Comparison of ENCODE assay signal across 23 cellular contexts in the genomic region with DNA sequence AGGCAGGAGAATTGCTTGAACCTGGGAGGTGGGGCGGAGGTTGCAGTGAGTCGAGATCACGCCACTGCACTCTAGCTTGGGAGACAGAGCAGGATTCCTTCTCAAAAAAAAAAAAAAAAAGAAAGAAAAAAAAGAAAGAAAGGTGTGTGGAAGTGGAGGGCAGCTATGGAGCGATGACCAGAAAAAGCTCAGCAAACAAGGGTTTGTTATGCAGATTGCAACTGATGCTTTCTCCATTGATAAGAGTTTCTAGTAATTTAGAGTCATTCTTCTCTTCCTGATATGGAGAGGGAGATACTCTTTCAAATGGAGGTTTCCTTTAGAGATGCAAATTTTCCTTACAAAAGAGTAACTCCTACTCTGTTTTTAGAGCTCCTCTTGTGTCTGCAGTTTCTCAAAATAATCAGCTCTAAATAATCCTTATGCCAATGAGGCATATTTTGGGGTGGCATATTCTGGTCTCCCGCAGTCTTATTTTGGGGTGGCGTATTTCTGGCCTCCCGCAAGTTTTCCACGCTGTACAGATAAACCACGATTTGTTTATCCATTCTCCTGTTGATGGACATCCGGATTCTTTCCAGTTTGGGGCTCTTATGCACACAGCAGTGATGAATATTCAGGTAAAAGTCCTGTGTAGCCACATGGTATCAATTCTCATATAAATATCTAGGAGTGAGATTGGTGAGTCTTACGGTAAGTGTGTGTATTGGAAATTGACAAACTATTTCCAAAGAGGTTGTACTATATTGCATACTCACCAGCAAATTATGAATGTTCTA.
"Had no signal": no experiment of that assay in that cellular context is flagged by ENCODE, and none has a peak within 500 bp of the region (broad histone marks: within the 10 kb centered on the region; RNA-seq: fewer than 3 reads in every experiment).

No MANE protein-coding gene starts in this region.

- H3K4me3 ChIP-seq: adrenal gland, ascending aorta, lower lobe of right lung, sigmoid colon, smooth muscle cell, testis, uterus had no signal

- H3K27me3 ChIP-seq: ascending aorta, brain microvascular endothelial cell, foreskin keratinocyte, testis, uterus had no signal

- H3K4me1 ChIP-seq: adrenal gland, ascending aorta, foreskin keratinocyte, lower lobe of right lung, sigmoid colon, testis, uterus had no signal

- ATAC-seq: activated T-cell treated with anti-CD3 and anti-CD28 coated beads, Interleukin-2, amount 50 U/mL, for 4 hours; foreskin keratinocyte; left lobe of liver; lower lobe of right lung; naive thymus-derived CD4-positive, alpha-beta T cell had no signal

- H3K9me3 ChIP-seq: adrenal gland, ascending aorta, lower lobe of right lung, sigmoid colon, testis, uterus had no signal

- H3K36me3 ChIP-seq: adrenal gland, ascending aorta, brain microvascular endothelial cell, lower lobe of right lung, sigmoid colon, uterus had no signal

- DNase-seq: activated CD8-positive, alpha-beta memory T cell treated with anti-CD3 and anti-CD28 coated beads, Interleukin-2, amount 50 U/mL, for 48 hours; activated naive CD4-positive, alpha-beta T cell; activated T-cell treated with anti-CD3 and anti-CD28 coated beads, Interleukin-2, amount 50 U/mL, for 4 hours; adrenal gland; brain microvascular endothelial cell; central memory CD4-positive, alpha-beta T cell; dermis blood vessel endothelial cell; effector CD8-positive, alpha-beta T cell; foreskin keratinocyte; immature natural killer cell; lower lobe of right lung; naive thymus-derived CD4-positive, alpha-beta T cell; posterior cingulate gyrus; sigmoid colon; stimulated activated CD4-positive, alpha-beta T cell treated with anti-CD3 and anti-CD28 coated beads, Interleukin-15, amount 100 ng/mL, for 24 hours; stimulated activated CD4-positive, alpha-beta T cell treated with anti-CD3 and anti-CD28 coated beads, Interleukin-2, amount 100 ng/mL, for 48 hours; stimulated activated naive CD4-positive, alpha-beta T cell; testis; trophoblast cell; uterus had no signal

- H3K27ac ChIP-seq: adrenal gland, ascending aorta, brain microvascular endothelial cell, foreskin keratinocyte, lower lobe of right lung, sigmoid colon, testis, uterus had no signal
